ENCODE assay signal across 2 cellular contexts in the genomic region with DNA sequence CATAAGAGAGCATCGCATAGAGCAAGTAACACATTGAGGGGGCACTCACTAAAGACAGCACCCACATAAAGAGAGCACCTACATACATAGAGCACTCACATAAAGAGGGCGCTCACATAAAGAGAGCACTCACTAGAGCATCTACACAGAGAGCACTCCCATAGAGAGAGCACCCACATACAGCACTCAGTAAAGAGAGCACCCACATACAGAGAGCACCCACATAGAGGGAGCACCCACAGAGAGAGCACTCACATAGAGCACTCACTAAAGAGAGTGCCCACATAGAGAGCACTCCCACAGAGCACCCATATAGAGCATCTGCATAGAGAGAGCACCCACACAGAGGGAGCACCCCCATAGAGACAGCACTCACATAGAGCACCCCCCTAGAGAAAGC.
TF ChIP-seq lines count a peak whose summit lies in the region.

No MANE protein-coding gene starts in this region.

TF ChIP-seq in A549, 52 proteins besides CTCF, POLR2A, EP300 and RAD21:
- TF ChIP-seq CHD4 (IDR thresholded peaks at IDR 0.05; ENCODE audit: borderline replicate concordance) (no peak), FOSB (CRISPR knock-in tag; IDR thresholded peaks at IDR 0.05) (no peak), RCOR1 (IDR thresholded peaks at IDR 0.05; ENCODE audit: low read depth, low read length) (no peak), TFCP2L1 (CRISPR knock-in tag; IDR thresholded peaks at IDR 0.05) (no peak), BHLHE40 (IDR thresholded peaks at IDR 0.05; ENCODE audit: low read depth, low read length) (no peak), EHMT2 (IDR thresholded peaks at IDR 0.05; ENCODE audit: low read depth) (no peak), RFX5 (IDR thresholded peaks at IDR 0.05) (no peak), NPAS2 (CRISPR knock-in tag; IDR thresholded peaks at IDR 0.05; ENCODE audit: borderline replicate concordance) (no peak)
- TF ChIP-seq, protein P1, sequence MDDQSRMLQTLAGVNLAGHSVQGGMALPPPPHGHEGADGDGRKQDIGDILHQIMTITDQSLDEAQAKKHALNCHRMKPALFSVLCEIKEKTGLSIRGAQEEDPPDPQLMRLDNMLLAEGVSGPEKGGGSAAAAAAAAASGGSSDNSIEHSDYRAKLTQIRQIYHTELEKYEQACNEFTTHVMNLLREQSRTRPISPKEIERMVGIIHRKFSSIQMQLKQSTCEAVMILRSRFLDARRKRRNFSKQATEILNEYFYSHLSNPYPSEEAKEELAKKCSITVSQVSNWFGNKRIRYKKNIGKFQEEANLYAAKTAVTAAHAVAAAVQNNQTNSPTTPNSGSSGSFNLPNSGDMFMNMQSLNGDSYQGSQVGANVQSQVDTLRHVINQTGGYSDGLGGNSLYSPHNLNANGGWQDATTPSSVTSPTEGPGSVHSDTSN (IDR thresholded peaks at IDR 0.05) = no peak

TF ChIP-seq in H1, 55 proteins besides CTCF, POLR2A, EP300 and RAD21:
- TF ChIP-seq PHF8 (conservative IDR thresholded peaks at IDR 0.05; ENCODE audit: low read depth, low read length) (no peak), SUZ12 (IDR thresholded peaks at IDR 0.05; ENCODE audit: low read length) (0 out of 2 replicates have a peak, but pooled peaks have one; percentile 12)
